ENCODE assay signal across 30 cellular contexts in genomic region chr3:194696702-194697101, GRCh38.
"Had no signal": no experiment of that assay in that cellular context is flagged by ENCODE, and none has a peak within 500 bp of the region (broad histone marks: within the 10 kb centered on the region; RNA-seq: fewer than 3 reads in every experiment).

No MANE protein-coding gene starts in this region.

- H3K4me1 Mint-ChIP-seq: neural crest cell had no signal

- H3K9me3 ChIP-seq: right atrium auricular region, right lobe of liver, suprapubic skin, thoracic aorta had no signal

- H3K9ac ChIP-seq: parathyroid adenoma had no signal

- H3K4me2 ChIP-seq: smooth muscle cell had no signal

- H3K4me1 ChIP-seq: left lung, right lobe of liver, tibial artery, upper lobe of right lung had no signal

- H3K27ac Mint-ChIP-seq: immature natural killer cell; memory B cell; nephron; progenitor cell of endocrine pancreas; stimulated activated naive CD8-positive, alpha-beta T cell treated with anti-CD3 and anti-CD28 coated beads, Interleukin-15, Interleukin-2, amounts not matched to agents 100 ng/mL and 50 ng/mL, for 24 hours had no signal

- H3K27me3 Mint-ChIP-seq: memory B cell had no signal

- H3K27me3 ChIP-seq: left lung, right atrium auricular region, right lobe of liver, suprapubic skin, upper lobe of right lung had no signal

- H3K36me3 ChIP-seq: left lung, right atrium auricular region, right lobe of liver, suprapubic skin, thoracic aorta, tibial artery, upper lobe of right lung had no signal

- H2AFZ ChIP-seq: parathyroid adenoma had no signal

- H3K4me3 Mint-ChIP-seq: immature natural killer cell; memory B cell; nephron; neural crest cell; stimulated activated naive CD8-positive, alpha-beta T cell treated with anti-CD3 and anti-CD28 coated beads, Interleukin-15, Interleukin-2, amounts not matched to agents 100 ng/mL and 50 ng/mL, for 24 hours had no signal

- DNase-seq: hypothalamus; immature natural killer cell; kidney; left colon; left lung; midbrain; mucosa of descending colon; naive thymus-derived CD8-positive, alpha-beta T cell; occipital lobe; right lobe of liver; stimulated activated CD4-positive, alpha-beta T cell treated with anti-CD3 and anti-CD28 coated beads, Interleukin-1b, Interleukin-23, amount 100 ng/mL, for 48 hours; stimulated activated CD4-positive, alpha-beta T cell treated with anti-CD3 and anti-CD28 coated beads, Interleukin-2, amount 100 ng/mL, for 48 hours; stimulated activated CD4-positive, alpha-beta T cell treated with anti-CD3 and anti-CD28 coated beads, Interleukin-4, amount 100 ng/mL, for 4 hours; stimulated activated CD8-positive, alpha-beta memory T cell treated with anti-CD3 and anti-CD28 coated beads, Interleukin-4, amount 100 ng/mL, for 48 hours; stimulated activated naive CD4-positive, alpha-beta T cell; tibial artery; trophoblast cell; upper lobe of right lung had no signal

- H3K79me2 ChIP-seq: parathyroid adenoma had no signal

- H3K9me3 Mint-ChIP-seq: memory B cell had no signal

- ATAC-seq: left lung; mucosa of descending colon; naive thymus-derived CD8-positive, alpha-beta T cell; right lobe of liver; upper lobe of right lung had no signal

- H3K27ac ChIP-seq: left lung, parathyroid adenoma, right atrium auricular region, right lobe of liver, suprapubic skin, thoracic aorta, tibial artery, upper lobe of right lung had no signal

- H3K4me3 ChIP-seq: left lung, mucosa of descending colon, right atrium auricular region, right lobe of liver, smooth muscle cell, suprapubic skin, thoracic aorta, tibial artery, upper lobe of right lung had no signal

- FAIRE-seq: islet of Langerhans, kidney, urothelium cell line had no signal
